ENCODE assay signal across 8 cellular contexts in genomic region chr16:74666010-74666421, GRCh38. TPM values are rescaled to one million over a fixed set of nuclear protein-coding genes. Genes with fewer than 3 reads are reported as not detected.
DNase-seq lines count a peak whose midpoint lies in the region; ATAC-seq and TF ChIP-seq lines count a peak whose summit lies in the region.

No MANE protein-coding gene starts in this region.

- no peak overlapping the region for H3K27ac ChIP-seq in H9 (ENCODE audit: insufficient read length, low read depth, low read length)
- no peak overlapping the region for H3K27ac ChIP-seq in right cardiac atrium (ENCODE audit: low read length)
- no peak overlapping the region for H3K27ac ChIP-seq in substantia nigra (ENCODE audit: low read depth, low read length, poor library complexity, severe bottlenecking)

- H3K9me3 ChIP-seq in H9 (ENCODE audit: control insufficient read depth, low read depth, low read length), result no peaks in the 10 kb centered on the region
- H3K9me3 ChIP-seq in right cardiac atrium (ENCODE audit: control insufficient read depth, low read length), result no peaks in the 10 kb centered on the region
- no peaks in the 10 kb centered on the region for H3K9me3 ChIP-seq in skeletal muscle satellite cell (replicated peaks; ENCODE audit: low read length)

- no peak overlapping the region for H3K18ac ChIP-seq in H9 (ENCODE audit: insufficient read length, low read depth, low read length)

- H3K36me3 ChIP-seq in skeletal muscle satellite cell (ENCODE audit: insufficient read depth, low read length), result peaks cover 30% of the 10 kb centered on the region

- H2BK120ac ChIP-seq in H9 (ENCODE audit: low read depth, low read length, poor library complexity, severe bottlenecking), result no peak overlapping the region

- H3K9me3 Mint-ChIP-seq in H9 (peaks cover 5 to 11% of the 10 kb centered on the region in 2 experiments; a peak in 3 of 5 replicates), WTC11 (peaks cover 5% of the 10 kb centered on the region)

- POLR2A ChIA-PET in WTC11 (lab: Charles Lee), result interaction anchor here (0.5 to 2.1 kb wide), 4 partner anchors 30 to 775 kb away, joined by 3 to 8 read pairs (median 5); partner anchors contain the start of genes GLG1 and MLKL

- intact Hi-C loops in right cardiac atrium (cut with DNase I), result no loop called here

- ATAC-seq in WTC11, result no peak
- no peak for ATAC-seq in right cardiac atrium
- ATAC-seq in HG03095 (IDR thresholded peaks at IDR 0.05; ENCODE audit: unreplicated experiment), result no peak

- H3K23me2 ChIP-seq in H9 (ENCODE audit: insufficient read length, low read depth, low read length, poor library complexity, severe bottlenecking), result peaks cover 12% of the 10 kb centered on the region

- H3K4me3 Mint-ChIP-seq in H9, result peak overlapping the region; percentile 89 to 96
- H3K4me3 Mint-ChIP-seq in WTC11, result peak overlapping the region; percentile 85

- H2BK5ac ChIP-seq in H9 (ENCODE audit: insufficient read length, low read length), result no peak overlapping the region

- no peaks in the 10 kb centered on the region; the same call in 1 of the 2 replicates for H3K4me1 ChIP-seq in H9 (ENCODE audit: insufficient read depth, low read length)
- no peaks in the 10 kb centered on the region for H3K4me1 ChIP-seq in right cardiac atrium (ENCODE audit: control insufficient read depth, insufficient read depth, low read length)
- no peaks in the 10 kb centered on the region for H3K4me1 ChIP-seq in skeletal muscle satellite cell (ENCODE audit: control insufficient read depth, insufficient read depth, low read length)

- H3K79me2 ChIP-seq in H9 (ENCODE audit: insufficient read depth, low read length), result peaks cover 18% of the 10 kb centered on the region; the same call in 1 of the 2 replicates

- H4K20me1 ChIP-seq in H9 (ENCODE audit: control insufficient read depth, insufficient read depth, insufficient read length), result no peaks in the 10 kb centered on the region

- H3K79me1 ChIP-seq in H9 (ENCODE audit: insufficient read depth, low read depth, low read length, poor library complexity, severe bottlenecking), result no peaks in the 10 kb centered on the region

- no peaks in the 10 kb centered on the region for H3K27me3 ChIP-seq in H9 (ENCODE audit: insufficient read depth, low read length)
- H3K27me3 ChIP-seq in right cardiac atrium (ENCODE audit: control insufficient read depth, insufficient read depth), result no peaks in the 10 kb centered on the region
- no peaks in the 10 kb centered on the region for H3K27me3 ChIP-seq in skeletal muscle satellite cell (ENCODE audit: control insufficient read depth, insufficient read depth, low read length)

- H3K27me3 Mint-ChIP-seq in H9 (ENCODE audit: low read depth) (no peaks in the 10 kb centered on the region; the same call in none of the 2 replicates), WTC11 (ENCODE audit: low read depth) (peaks cover 4% of the 10 kb centered on the region)

- peak overlapping the region; percentile 94 for H3K14ac ChIP-seq in H9 (ENCODE audit: insufficient read depth, low read length)

- no CpG with 5 or more reads among the region's 8 CpGs for WGBS in H9 (ENCODE audit: extremely low coverage, insufficient read length, low lambda C conversion rate)
- WGBS in right cardiac atrium, result 12% methylated on average over 8 of the region's 8 CpGs

- peak overlapping the region; percentile 96 for H3K9ac ChIP-seq in H9 (ENCODE audit: extremely low read depth, insufficient read length, low read length)
- peak overlapping the region; percentile 97 for H3K9ac ChIP-seq in skeletal muscle satellite cell (ENCODE audit: low read depth, low read length)

- H3K27ac Mint-ChIP-seq in H9, result peak overlapping the region in 1 of 3 experiments; percentile 87; a peak in 1 of 7 replicates
- no peak overlapping the region for H3K27ac Mint-ChIP-seq in WTC11

- H3K36me3 Mint-ChIP-seq in H9 (ENCODE audit: insufficient read depth in 1 of 3, low read depth in 3 of 3) (peaks cover 30 to 50% (median 48%) of the 10 kb centered on the region in 3 experiments), WTC11 (peaks cover 42% of the 10 kb centered on the region)

- no peak overlapping the region for H2BK20ac ChIP-seq in H9 (ENCODE audit: low read depth, low read length, poor library complexity, severe bottlenecking)

- DNase-seq in H9, result no peak
- DNase-seq in WTC11 (ENCODE audit: low spot score), result no peak
- DNase-seq in right cardiac atrium, result no peak
- no peak for DNase-seq in substantia nigra (lab: John Stamatoyannopoulos, UW)
- DNase-seq in SIG-M5 (lab: John Stamatoyannopoulos, UW), result no peak
- no peak for DNase-seq in NCI-H1105 treated with DMSO at 0.1 percent for 48 hours (lab: John Stamatoyannopoulos, UW)

- H2AFZ ChIP-seq in H9 (ENCODE audit: low read length), result no peak overlapping the region

- no peak for TF ChIP-seq CTCF in H9 (conservative IDR thresholded peaks at IDR 0.05)
- TF ChIP-seq CTCF in WTC11 (IDR thresholded peaks at IDR 0.05), result no peak

- H2BK12ac ChIP-seq in H9 (ENCODE audit: insufficient read length, low read depth, low read length), result no peak overlapping the region

- H2AK5ac ChIP-seq in H9 (ENCODE audit: insufficient read length, low read length), result no peak overlapping the region

- no peak overlapping the region for H2BK15ac ChIP-seq in H9 (ENCODE audit: low read depth, low read length)

- H3K23ac ChIP-seq in H9 (ENCODE audit: insufficient read length, low read depth, low read length), result no peak overlapping the region

- no peak overlapping the region for H4K91ac ChIP-seq in H9 (ENCODE audit: insufficient read length, low read depth, low read length)

- no peak overlapping the region for H3K56ac ChIP-seq in H9 (ENCODE audit: insufficient read length, low read depth, low read length)

- peak overlapping the region; percentile 98 for H3K4me3 ChIP-seq in right cardiac atrium (ENCODE audit: low read length)
- peak overlapping the region; percentile 91 for H3K4me3 ChIP-seq in skeletal muscle satellite cell (ENCODE audit: low read length)

- H3K4me2 ChIP-seq in H9 (ENCODE audit: insufficient read depth, insufficient read length, low read length) (peak overlapping the region; percentile 42), skeletal muscle satellite cell (ENCODE audit: low read length) (peak overlapping the region; percentile 82)

- no peak overlapping the region for H4K8ac ChIP-seq in H9 (replicated peaks; ENCODE audit: insufficient read length, low read depth, low read length)

- no peak overlapping the region for H4K5ac ChIP-seq in H9 (ENCODE audit: insufficient read length, low read depth, low read length)

- peaks cover 12 to 21% of the 10 kb centered on the region in 2 experiments for H3K4me1 Mint-ChIP-seq in H9
- H3K4me1 Mint-ChIP-seq in WTC11, result peaks cover 17% of the 10 kb centered on the region

- H3K4ac ChIP-seq in H9 (ENCODE audit: low read depth, low read length), result no peak overlapping the region

- H3T11ph ChIP-seq in H9 (ENCODE audit: low read length), result no peak overlapping the region

- CTCF ChIA-PET in WTC11 (lab: Charles Lee), result interaction anchor here (0.7 to 2.7 kb wide), 4 partner anchors 13 to 197 kb away, joined by 3 to 35 read pairs (median 16); no protein-coding TSS in a partner anchor

TF ChIP-seq in WTC11, 78 proteins besides CTCF, POLR2A, EP300 and RAD21 (continues in another document):
- TF ChIP-seq OVOL2 (CRISPR knock-in tag; IDR thresholded peaks at IDR 0.05; ENCODE audit: borderline replicate concordance) (no peak), HMGXB4 (CRISPR knock-in tag; IDR thresholded peaks at IDR 0.05) (no peak), TEAD4 (CRISPR knock-in tag; IDR thresholded peaks at IDR 0.05) (no peak)

RNA-seq across cellular contexts. Expression of gene RFWD3, which starts 0.7 kb away (rescaled TPM):
- total RNA-seq in H9 (2021), result 114 and 120 TPM in 2 replicates
- total RNA-seq in WTC11 (2021), result 78.8 to 109 TPM (median 86.2 TPM) in 3 replicates
- 1 to 10 TPM; 6.2 to 7.9 (median 6.7) TPM for total RNA-seq in right cardiac atrium
- polyA plus RNA-seq in right cardiac atrium, result 2.9 TPM
- 21.5 and 25.8 TPM in 2 replicates for total RNA-seq in skeletal muscle satellite cell (2012; rRNA removed)

RNA-seq across cellular contexts. Expression of gene MLKL, which starts 34.6 kb away (rescaled TPM):
- 0.37 and 0.42 TPM in 2 replicates for total RNA-seq in H9 (2021)
- total RNA-seq in WTC11 (2021), result 4.3 to 5.0 TPM (median 4.4 TPM) in 3 replicates
- total RNA-seq in right cardiac atrium, result 10 to 100 TPM in 1 of 4 donors, 1 to 10 TPM in 3; 4.7 to 10.4 (median 6.4) TPM
- 4.7 TPM for polyA plus RNA-seq in right cardiac atrium
- 17.9 and 23.8 TPM in 2 replicates for total RNA-seq in skeletal muscle satellite cell (2012; rRNA removed)

RNA-seq across cellular contexts. Expression of gene GLG1, which starts 59.1 kb away (rescaled TPM):
- total RNA-seq in H9 (2021) (133 and 135 TPM in 2 replicates), WTC11 (2021) (156 to 179 TPM (median 171 TPM) in 3 replicates), right cardiac atrium (100 to 1,000 TPM in 1 of 4 donors, 10 to 100 TPM in 3; 91.6 to 109 (median 99.2) TPM)
- polyA plus RNA-seq in right cardiac atrium, result 46.8 TPM
- 88.5 and 108 TPM in 2 replicates for total RNA-seq in skeletal muscle satellite cell (2012; rRNA removed)
